Comparison of ENCODE assay signal across 8 cellular contexts in the genomic region with DNA sequence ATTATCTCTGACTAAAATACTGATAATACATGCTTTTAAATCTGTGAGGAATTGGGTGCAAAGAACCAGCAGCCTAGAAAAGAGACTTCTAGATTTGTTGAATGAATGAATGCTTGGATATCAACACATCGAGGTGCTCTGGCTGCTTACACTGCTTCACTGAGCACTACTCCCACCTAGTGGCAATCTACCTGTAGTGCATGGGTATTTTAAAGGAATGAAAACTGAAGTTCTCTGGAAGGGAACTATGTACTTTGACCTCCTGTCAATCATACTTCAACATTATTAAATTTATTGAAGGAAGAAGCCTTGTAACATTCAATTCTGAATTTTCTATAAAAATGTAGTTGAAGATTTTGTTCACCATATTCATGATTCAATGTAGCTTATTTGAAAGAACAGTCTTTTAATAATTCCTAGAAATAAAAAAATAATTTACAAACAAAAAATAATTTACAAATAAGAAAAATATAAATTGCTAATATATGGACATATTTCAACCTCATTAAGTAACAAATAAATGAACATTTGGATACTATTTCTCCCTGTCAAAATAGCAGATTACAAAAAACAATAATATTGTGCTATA.
DNase-seq lines count a peak whose midpoint lies in the region; ATAC-seq and TF ChIP-seq lines count a peak whose summit lies in the region.

No MANE protein-coding gene starts in this region.

- CTCF ChIA-PET in AG04450 (lab: Charles Lee) = interaction anchor here (0.5 to 12.5 kb wide), 17 partner anchors 9 to 327 kb away, joined by 3 to 247 read pairs (median 5); no protein-coding TSS in a partner anchor

- TF ChIP-seq CTCF in AG04450 (IDR thresholded peaks at IDR 0.05; ENCODE audit: low read depth, low read length) (peak; percentile 96), GM12875 (IDR thresholded peaks at IDR 0.05; ENCODE audit: borderline replicate concordance, insufficient read depth, low read depth, low read length) (peak; percentile 63), cardiac fibroblast (IDR thresholded peaks at IDR 0.05; ENCODE audit: low read depth, low read length) (peak; percentile 84)

- ATAC-seq in HG02623 (IDR thresholded peaks at IDR 0.05; ENCODE audit: unreplicated experiment) = peak; percentile 94

- DNase-seq in AG04450 (ENCODE audit: low read depth, low spot score) (peak; percentile 15), MV-4-11 (lab: John Stamatoyannopoulos, UW) (peak; percentile 53), T follicular helper cell (ENCODE audit: low read depth) (peak; percentile 7), cardiac fibroblast (ENCODE audit: low read depth in 2 of 2) (peak; percentile 68 to 77), kidney glomerular epithelial cell (lab: John Stamatoyannopoulos, UW) (peak; percentile 43)
- DNase-seq in stimulated activated CD4-positive, alpha-beta T cell treated with anti-CD3 and anti-CD28 coated beads, TNF-alpha, amount 100 ng/mL, for 48 hours (ENCODE audit: low read depth in 3 of 3) = peak; percentile 3 to 41 (median 15)

- H3K27me3 ChIP-seq in AG04450 (ENCODE audit: control insufficient read depth, insufficient read depth, low read length) = no peaks in the 10 kb centered on the region

- H3K9me3 ChIP-seq in AG04450 (ENCODE audit: control insufficient read depth, insufficient read depth, low read length) = no peaks in the 10 kb centered on the region

- no peak overlapping the region for H3K4me3 ChIP-seq in AG04450 (ENCODE audit: low read depth, low read length)
- no peak overlapping the region for H3K4me3 ChIP-seq in GM12875 (ENCODE audit: low read depth, low read length)
- H3K4me3 ChIP-seq in cardiac fibroblast (replicated peaks in 1 of 2; ENCODE audit: low read depth in 2 of 2, low read length in 2 of 2) = no peak overlapping the region

- POLR2A ChIA-PET in AG04450 (lab: Yijun Ruan, JAX) = no interaction called here

- no peak overlapping the region for H3K27ac ChIP-seq in AG04450 (ENCODE audit: low read depth, low read length)

Comparison
In these comparisons a context has a peak if more than half of its experiments do, and no peak if none do; other contexts are left out.
1. DNase-seq: peak in every context shown above with its lines; median percentile 72 in cardiac fibroblast; 53 in MV-4-11; 43 in kidney glomerular epithelial cell; 15 in AG04450; 15 in stimulated activated CD4-positive, alpha-beta T cell treated with anti-CD3 and anti-CD28 coated beads, TNF-alpha, amount 100 ng/mL, for 48 hours; 7 in T follicular helper cell.